In genomic region chr17:4544656-4545216, GRCh38 we compare ENCODE assay signal across 1 cellular context.
TF ChIP-seq lines count a peak whose summit lies in the region.

No MANE protein-coding gene starts in this region.

TF ChIP-seq in HCT116, 20 proteins besides CTCF, POLR2A, EP300 and RAD21:
- TF ChIP-seq ZBTB33 (IDR thresholded peaks at IDR 0.05; ENCODE audit: extremely low read depth, insufficient replicate concordance, low read length), result no peak
- no peak for TF ChIP-seq JUND (IDR thresholded peaks at IDR 0.05)
- no peak for TF ChIP-seq EZH2phosphoT487 (IDR thresholded peaks at IDR 0.05; ENCODE audit: borderline replicate concordance)
- no peak for TF ChIP-seq EGR1 (IDR thresholded peaks at IDR 0.05; ENCODE audit: low read depth)
- no peak for TF ChIP-seq ELF1 (IDR thresholded peaks at IDR 0.05; ENCODE audit: borderline replicate concordance, low read depth)
- TF ChIP-seq, protein P1, sequence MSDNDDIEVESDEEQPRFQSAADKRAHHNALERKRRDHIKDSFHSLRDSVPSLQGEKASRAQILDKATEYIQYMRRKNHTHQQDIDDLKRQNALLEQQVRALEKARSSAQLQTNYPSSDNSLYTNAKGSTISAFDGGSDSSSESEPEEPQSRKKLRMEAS (IDR thresholded peaks at IDR 0.05), result no peak
- no peak for TF ChIP-seq ATF3 (IDR thresholded peaks at IDR 0.05)
- TF ChIP-seq FOSL1 (IDR thresholded peaks at IDR 0.05; ENCODE audit: low read depth), result no peak
- no peak for TF ChIP-seq TCF7L2 (IDR thresholded peaks at IDR 0.05; ENCODE audit: borderline replicate concordance, extremely low read depth, insufficient read depth, insufficient read length)
- TF ChIP-seq, protein P2, sequence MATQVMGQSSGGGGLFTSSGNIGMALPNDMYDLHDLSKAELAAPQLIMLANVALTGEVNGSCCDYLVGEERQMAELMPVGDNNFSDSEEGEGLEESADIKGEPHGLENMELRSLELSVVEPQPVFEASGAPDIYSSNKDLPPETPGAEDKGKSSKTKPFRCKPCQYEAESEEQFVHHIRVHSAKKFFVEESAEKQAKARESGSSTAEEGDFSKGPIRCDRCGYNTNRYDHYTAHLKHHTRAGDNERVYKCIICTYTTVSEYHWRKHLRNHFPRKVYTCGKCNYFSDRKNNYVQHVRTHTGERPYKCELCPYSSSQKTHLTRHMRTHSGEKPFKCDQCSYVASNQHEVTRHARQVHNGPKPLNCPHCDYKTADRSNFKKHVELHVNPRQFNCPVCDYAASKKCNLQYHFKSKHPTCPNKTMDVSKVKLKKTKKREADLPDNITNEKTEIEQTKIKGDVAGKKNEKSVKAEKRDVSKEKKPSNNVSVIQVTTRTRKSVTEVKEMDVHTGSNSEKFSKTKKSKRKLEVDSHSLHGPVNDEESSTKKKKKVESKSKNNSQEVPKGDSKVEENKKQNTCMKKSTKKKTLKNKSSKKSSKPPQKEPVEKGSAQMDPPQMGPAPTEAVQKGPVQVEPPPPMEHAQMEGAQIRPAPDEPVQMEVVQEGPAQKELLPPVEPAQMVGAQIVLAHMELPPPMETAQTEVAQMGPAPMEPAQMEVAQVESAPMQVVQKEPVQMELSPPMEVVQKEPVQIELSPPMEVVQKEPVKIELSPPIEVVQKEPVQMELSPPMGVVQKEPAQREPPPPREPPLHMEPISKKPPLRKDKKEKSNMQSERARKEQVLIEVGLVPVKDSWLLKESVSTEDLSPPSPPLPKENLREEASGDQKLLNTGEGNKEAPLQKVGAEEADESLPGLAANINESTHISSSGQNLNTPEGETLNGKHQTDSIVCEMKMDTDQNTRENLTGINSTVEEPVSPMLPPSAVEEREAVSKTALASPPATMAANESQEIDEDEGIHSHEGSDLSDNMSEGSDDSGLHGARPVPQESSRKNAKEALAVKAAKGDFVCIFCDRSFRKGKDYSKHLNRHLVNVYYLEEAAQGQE (IDR thresholded peaks at IDR 0.05; ENCODE audit: low read depth), result no peak
- no peak for TF ChIP-seq SIN3A (IDR thresholded peaks at IDR 0.05; ENCODE audit: low read depth)
- TF ChIP-seq CBX3 (IDR thresholded peaks at IDR 0.05; ENCODE audit: low read depth), result no peak
- no peak for TF ChIP-seq SRF (IDR thresholded peaks at IDR 0.05; ENCODE audit: low read depth)
- no peak for TF ChIP-seq SP1 (IDR thresholded peaks at IDR 0.05; ENCODE audit: low read depth)
- no peak for TF ChIP-seq EZH2 (IDR thresholded peaks at IDR 0.05)
- TF ChIP-seq CEBPB (IDR thresholded peaks at IDR 0.05; ENCODE audit: low read depth), result no peak
- no peak for TF ChIP-seq YY1 (IDR thresholded peaks at IDR 0.05; ENCODE audit: extremely low read depth, insufficient replicate concordance, low read depth, low read length)
- no peak for TF ChIP-seq ZFX (IDR thresholded peaks at IDR 0.05)
